1 cellular context compared by ENCODE assay signal in the genomic region with DNA sequence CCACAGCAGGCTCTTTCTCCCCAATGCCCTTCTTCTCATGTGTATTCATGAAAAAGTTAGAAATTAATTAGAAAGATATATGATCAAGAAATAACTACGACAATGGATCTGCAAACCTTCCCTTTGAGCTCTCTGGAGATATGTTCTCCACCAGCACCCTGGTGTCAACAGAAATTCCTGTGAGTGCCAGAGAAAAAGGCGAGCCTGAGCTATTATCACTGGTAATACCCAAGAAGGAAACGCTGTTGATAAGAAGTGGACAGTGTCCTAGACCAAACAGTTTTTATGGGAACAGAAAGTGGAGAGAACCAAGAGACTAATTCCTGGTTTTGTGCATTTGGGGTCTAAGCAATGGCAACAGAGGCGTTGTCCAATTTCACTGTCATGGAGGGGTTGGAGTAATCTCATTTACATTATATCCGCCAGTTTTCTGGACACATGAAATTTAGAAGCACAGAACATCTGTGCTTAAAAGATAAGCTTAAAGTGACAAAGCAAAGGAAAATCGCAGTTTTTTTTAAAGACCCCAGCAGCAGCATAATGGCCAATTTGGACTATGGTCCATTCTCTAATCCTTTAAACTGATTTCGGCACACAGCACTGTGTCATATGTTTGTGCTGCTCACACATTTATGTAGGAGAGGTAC.
TF ChIP-seq lines count a peak whose summit lies in the region.

No MANE protein-coding gene starts in this region.

TF ChIP-seq in K562, 482 proteins besides CTCF, POLR2A, EP300 and RAD21 (continued from another document):
- TF ChIP-seq, protein P1, sequence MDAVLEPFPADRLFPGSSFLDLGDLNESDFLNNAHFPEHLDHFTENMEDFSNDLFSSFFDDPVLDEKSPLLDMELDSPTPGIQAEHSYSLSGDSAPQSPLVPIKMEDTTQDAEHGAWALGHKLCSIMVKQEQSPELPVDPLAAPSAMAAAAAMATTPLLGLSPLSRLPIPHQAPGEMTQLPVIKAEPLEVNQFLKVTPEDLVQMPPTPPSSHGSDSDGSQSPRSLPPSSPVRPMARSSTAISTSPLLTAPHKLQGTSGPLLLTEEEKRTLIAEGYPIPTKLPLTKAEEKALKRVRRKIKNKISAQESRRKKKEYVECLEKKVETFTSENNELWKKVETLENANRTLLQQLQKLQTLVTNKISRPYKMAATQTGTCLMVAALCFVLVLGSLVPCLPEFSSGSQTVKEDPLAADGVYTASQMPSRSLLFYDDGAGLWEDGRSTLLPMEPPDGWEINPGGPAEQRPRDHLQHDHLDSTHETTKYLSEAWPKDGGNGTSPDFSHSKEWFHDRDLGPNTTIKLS (IDR thresholded peaks at IDR 0.05; ENCODE audit: borderline replicate concordance, low read depth) = no peak
- TF ChIP-seq PHB2 (IDR thresholded peaks at IDR 0.05; ENCODE audit: low read depth) (no peak), ZNF583 (CRISPR knock-in tag; IDR thresholded peaks at IDR 0.05) (no peak), PCBP2 (IDR thresholded peaks at IDR 0.05; ENCODE audit: low read depth, low read length, poor library complexity, severe bottlenecking) (no peak), NR2C1 (IDR thresholded peaks at IDR 0.05) (no peak), NR2C1 (tag; IDR thresholded peaks at IDR 0.05) (no peak), TEAD4 (IDR thresholded peaks at IDR 0.05; ENCODE audit: low read length) (peak; percentile 72), TEAD4 (CRISPR knock-in tag; IDR thresholded peaks at IDR 0.05; ENCODE audit: borderline replicate concordance) (no peak), STAT5A (IDR thresholded peaks at IDR 0.05; ENCODE audit: borderline replicate concordance, low read length) (peak; percentile 51; the same call in 1 of the 2 replicates), MYC (IDR thresholded peaks at IDR 0.05; ENCODE audit: low read depth, low read length) (no peak), MYC (CRISPR knock-in tag; IDR thresholded peaks at IDR 0.05; ENCODE audit: borderline replicate concordance, low read depth) (no peak), ESRRA (IDR thresholded peaks at IDR 0.05; ENCODE audit: borderline replicate concordance, low read depth) (peak; percentile 66; the same call in 1 of the 2 replicates), BRD4 (IDR thresholded peaks at IDR 0.05) (no peak), KDM5B (IDR thresholded peaks at IDR 0.05; ENCODE audit: insufficient replicate concordance, low read depth, low read length) (no peak), FOXA1 (IDR thresholded peaks at IDR 0.05; ENCODE audit: borderline replicate concordance) (no peak), ZNF12 (CRISPR knock-in tag; IDR thresholded peaks at IDR 0.05) (no peak), HEY1 (CRISPR knock-in tag; IDR thresholded peaks at IDR 0.05; ENCODE audit: borderline replicate concordance) (no peak), RBM25 (IDR thresholded peaks at IDR 0.05; ENCODE audit: low read depth, low read length, severe bottlenecking) (no peak), KDM1A (IDR thresholded peaks at IDR 0.05) (peak; percentile 39 to 47; a peak in 2 of 4 replicates), HLTF (IDR thresholded peaks at IDR 0.05) (no peak), NR3C1 (CRISPR knock-in tag; IDR thresholded peaks at IDR 0.05) (no peak), SOX6 (IDR thresholded peaks at IDR 0.05) (peak; percentile 51; the same call in 1 of the 2 replicates), ATF1 (CRISPR knock-in tag; IDR thresholded peaks at IDR 0.05) (no peak), ATF1 (tag; IDR thresholded peaks at IDR 0.05) (0 out of 2 replicates have a peak, but pooled peaks have one; percentile 38), EP400 (IDR thresholded peaks at IDR 0.05) (peak; percentile 26; the same call in 1 of the 2 replicates)
- TF ChIP-seq, protein P2, sequence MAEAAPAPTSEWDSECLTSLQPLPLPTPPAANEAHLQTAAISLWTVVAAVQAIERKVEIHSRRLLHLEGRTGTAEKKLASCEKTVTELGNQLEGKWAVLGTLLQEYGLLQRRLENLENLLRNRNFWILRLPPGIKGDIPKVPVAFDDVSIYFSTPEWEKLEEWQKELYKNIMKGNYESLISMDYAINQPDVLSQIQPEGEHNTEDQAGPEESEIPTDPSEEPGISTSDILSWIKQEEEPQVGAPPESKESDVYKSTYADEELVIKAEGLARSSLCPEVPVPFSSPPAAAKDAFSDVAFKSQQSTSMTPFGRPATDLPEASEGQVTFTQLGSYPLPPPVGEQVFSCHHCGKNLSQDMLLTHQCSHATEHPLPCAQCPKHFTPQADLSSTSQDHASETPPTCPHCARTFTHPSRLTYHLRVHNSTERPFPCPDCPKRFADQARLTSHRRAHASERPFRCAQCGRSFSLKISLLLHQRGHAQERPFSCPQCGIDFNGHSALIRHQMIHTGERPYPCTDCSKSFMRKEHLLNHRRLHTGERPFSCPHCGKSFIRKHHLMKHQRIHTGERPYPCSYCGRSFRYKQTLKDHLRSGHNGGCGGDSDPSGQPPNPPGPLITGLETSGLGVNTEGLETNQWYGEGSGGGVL (CRISPR knock-in tag; IDR thresholded peaks at IDR 0.05) = no peak
- TF ChIP-seq, protein P3, sequence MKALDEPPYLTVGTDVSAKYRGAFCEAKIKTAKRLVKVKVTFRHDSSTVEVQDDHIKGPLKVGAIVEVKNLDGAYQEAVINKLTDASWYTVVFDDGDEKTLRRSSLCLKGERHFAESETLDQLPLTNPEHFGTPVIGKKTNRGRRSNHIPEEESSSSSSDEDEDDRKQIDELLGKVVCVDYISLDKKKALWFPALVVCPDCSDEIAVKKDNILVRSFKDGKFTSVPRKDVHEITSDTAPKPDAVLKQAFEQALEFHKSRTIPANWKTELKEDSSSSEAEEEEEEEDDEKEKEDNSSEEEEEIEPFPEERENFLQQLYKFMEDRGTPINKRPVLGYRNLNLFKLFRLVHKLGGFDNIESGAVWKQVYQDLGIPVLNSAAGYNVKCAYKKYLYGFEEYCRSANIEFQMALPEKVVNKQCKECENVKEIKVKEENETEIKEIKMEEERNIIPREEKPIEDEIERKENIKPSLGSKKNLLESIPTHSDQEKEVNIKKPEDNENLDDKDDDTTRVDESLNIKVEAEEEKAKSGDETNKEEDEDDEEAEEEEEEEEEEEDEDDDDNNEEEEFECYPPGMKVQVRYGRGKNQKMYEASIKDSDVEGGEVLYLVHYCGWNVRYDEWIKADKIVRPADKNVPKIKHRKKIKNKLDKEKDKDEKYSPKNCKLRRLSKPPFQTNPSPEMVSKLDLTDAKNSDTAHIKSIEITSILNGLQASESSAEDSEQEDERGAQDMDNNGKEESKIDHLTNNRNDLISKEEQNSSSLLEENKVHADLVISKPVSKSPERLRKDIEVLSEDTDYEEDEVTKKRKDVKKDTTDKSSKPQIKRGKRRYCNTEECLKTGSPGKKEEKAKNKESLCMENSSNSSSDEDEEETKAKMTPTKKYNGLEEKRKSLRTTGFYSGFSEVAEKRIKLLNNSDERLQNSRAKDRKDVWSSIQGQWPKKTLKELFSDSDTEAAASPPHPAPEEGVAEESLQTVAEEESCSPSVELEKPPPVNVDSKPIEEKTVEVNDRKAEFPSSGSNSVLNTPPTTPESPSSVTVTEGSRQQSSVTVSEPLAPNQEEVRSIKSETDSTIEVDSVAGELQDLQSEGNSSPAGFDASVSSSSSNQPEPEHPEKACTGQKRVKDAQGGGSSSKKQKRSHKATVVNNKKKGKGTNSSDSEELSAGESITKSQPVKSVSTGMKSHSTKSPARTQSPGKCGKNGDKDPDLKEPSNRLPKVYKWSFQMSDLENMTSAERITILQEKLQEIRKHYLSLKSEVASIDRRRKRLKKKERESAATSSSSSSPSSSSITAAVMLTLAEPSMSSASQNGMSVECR (CRISPR knock-in tag; IDR thresholded peaks at IDR 0.05) = no peak
- TF ChIP-seq, protein P4, sequence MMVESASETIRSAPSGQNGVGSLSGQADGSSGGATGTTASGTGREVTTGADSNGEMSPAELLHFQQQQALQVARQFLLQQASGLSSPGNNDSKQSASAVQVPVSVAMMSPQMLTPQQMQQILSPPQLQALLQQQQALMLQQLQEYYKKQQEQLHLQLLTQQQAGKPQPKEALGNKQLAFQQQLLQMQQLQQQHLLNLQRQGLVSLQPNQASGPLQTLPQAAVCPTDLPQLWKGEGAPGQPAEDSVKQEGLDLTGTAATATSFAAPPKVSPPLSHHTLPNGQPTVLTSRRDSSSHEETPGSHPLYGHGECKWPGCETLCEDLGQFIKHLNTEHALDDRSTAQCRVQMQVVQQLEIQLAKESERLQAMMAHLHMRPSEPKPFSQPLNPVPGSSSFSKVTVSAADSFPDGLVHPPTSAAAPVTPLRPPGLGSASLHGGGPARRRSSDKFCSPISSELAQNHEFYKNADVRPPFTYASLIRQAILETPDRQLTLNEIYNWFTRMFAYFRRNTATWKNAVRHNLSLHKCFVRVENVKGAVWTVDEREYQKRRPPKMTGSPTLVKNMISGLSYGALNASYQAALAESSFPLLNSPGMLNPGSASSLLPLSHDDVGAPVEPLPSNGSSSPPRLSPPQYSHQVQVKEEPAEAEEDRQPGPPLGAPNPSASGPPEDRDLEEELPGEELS (CRISPR knock-in tag; IDR thresholded peaks at IDR 0.05; ENCODE audit: borderline replicate concordance) = no peak
- TF ChIP-seq, protein P5, sequence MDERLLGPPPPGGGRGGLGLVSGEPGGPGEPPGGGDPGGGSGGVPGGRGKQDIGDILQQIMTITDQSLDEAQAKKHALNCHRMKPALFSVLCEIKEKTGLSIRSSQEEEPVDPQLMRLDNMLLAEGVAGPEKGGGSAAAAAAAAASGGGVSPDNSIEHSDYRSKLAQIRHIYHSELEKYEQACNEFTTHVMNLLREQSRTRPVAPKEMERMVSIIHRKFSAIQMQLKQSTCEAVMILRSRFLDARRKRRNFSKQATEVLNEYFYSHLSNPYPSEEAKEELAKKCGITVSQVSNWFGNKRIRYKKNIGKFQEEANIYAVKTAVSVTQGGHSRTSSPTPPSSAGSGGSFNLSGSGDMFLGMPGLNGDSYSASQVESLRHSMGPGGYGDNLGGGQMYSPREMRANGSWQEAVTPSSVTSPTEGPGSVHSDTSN (CRISPR knock-in tag; IDR thresholded peaks at IDR 0.05; ENCODE audit: low read depth) = no peak
- TF ChIP-seq, protein P5 (tag; conservative IDR thresholded peaks at IDR 0.05; ENCODE audit: low read depth) = peak; percentile 39; the same call in 1 of the 2 replicates
TF ChIP-seq in K562: peak in this region for 53.
